1 cellular context compared by ENCODE assay signal in genomic region chr3:72665701-72666443, GRCh38.
TF ChIP-seq lines count a peak whose summit lies in the region.

No MANE protein-coding gene starts in this region.

TF ChIP-seq in K562, 482 proteins besides CTCF, POLR2A, EP300 and RAD21 (continued from another document):
- no peak for TF ChIP-seq AFF1 (IDR thresholded peaks at IDR 0.05; ENCODE audit: low read depth in 1 of 2, partially characterized antibody in 2 of 2)
- no peak for TF ChIP-seq HEY1 (CRISPR knock-in tag; IDR thresholded peaks at IDR 0.05; ENCODE audit: borderline replicate concordance)
- no peak for TF ChIP-seq IRF9 (tag; IDR thresholded peaks at IDR 0.05)
- TF ChIP-seq SMARCA4 (IDR thresholded peaks at IDR 0.05), result no peak
- 0 out of 4 replicates have a peak, but pooled peaks of 1 of the 2 experiments have one; percentile 9 for TF ChIP-seq RCOR1 (IDR thresholded peaks at IDR 0.05; ENCODE audit: borderline replicate concordance in 1 of 2, low read depth in 2 of 2, low read length in 2 of 2)
- no peak for TF ChIP-seq MCM3 (IDR thresholded peaks at IDR 0.05)
- TF ChIP-seq SNIP1 (IDR thresholded peaks at IDR 0.05; ENCODE audit: low read depth), result no peak
- TF ChIP-seq KAT7 (CRISPR knock-in tag; IDR thresholded peaks at IDR 0.05; ENCODE audit: borderline replicate concordance), result no peak
- TF ChIP-seq CBFA2T3 (IDR thresholded peaks at IDR 0.05), result peak; percentile 70
- TF ChIP-seq RFX1 (IDR thresholded peaks at IDR 0.05), result no peak
- no peak for TF ChIP-seq NCOA4 (IDR thresholded peaks at IDR 0.05; ENCODE audit: partially characterized antibody)
